Comparison of ENCODE assay signal across 28 cellular contexts in genomic region chr5:6584101-6584645, GRCh38. TPM values are rescaled to one million over a fixed set of nuclear protein-coding genes. Genes with fewer than 3 reads are reported as not detected.
DNase-seq lines count a peak whose midpoint lies in the region; ATAC-seq and TF ChIP-seq lines count a peak whose summit lies in the region.
"Had no signal": no experiment of that assay in that cellular context is flagged by ENCODE, and none has a peak within 500 bp of the region (broad histone marks: within the 10 kb centered on the region; RNA-seq: fewer than 3 reads in every experiment).

No MANE protein-coding gene starts in this region.

- peaks cover 40% of the 10 kb centered on the region for H3K27me3 Mint-ChIP-seq in activated naive CD4-positive, alpha-beta T cell treated with anti-CD3 and anti-CD28 coated beads, Interleukin-2, amount 50 U/mL, for 24 hours
- H3K27me3 Mint-ChIP-seq in activated B cell treated with CpG ODN at 0.5 μM for 24 hours = peaks cover 38% of the 10 kb centered on the region

- peaks cover 4% of the 10 kb centered on the region for H3K4me1 Mint-ChIP-seq in activated naive CD4-positive, alpha-beta T cell treated with anti-CD3 and anti-CD28 coated beads, Interleukin-2, amount 50 U/mL, for 24 hours
- H3K4me1 Mint-ChIP-seq in activated B cell treated with CpG ODN at 0.5 μM for 24 hours = peaks cover 2% of the 10 kb centered on the region

- ATAC-seq in activated B cell treated with CpG ODN at 0.5 μM for 24 hours (ENCODE audit: low read depth) = no peak
- peak; percentile 19 for ATAC-seq in left lobe of liver
- no peak for ATAC-seq in left colon

- POLR2A ChIA-PET in activated B cell treated with CpG ODN at 0.5 μM for 24 hours (lab: Charles Lee) = no interaction called here

- H3K79me2 ChIP-seq in parathyroid adenoma = no peaks in the 10 kb centered on the region
- H3K79me2 ChIP-seq: hepatocyte had no signal

- TF ChIP-seq CTCF in activated B cell treated with CpG ODN at 0.5 μM for 24 hours (IDR thresholded peaks at IDR 0.05) (no peak), parathyroid adenoma (IDR thresholded peaks at IDR 0.05) (no peak)

- peaks cover 2% of the 10 kb centered on the region for H3K4me1 ChIP-seq in parathyroid adenoma
- H3K4me1 ChIP-seq: BLaER1 had no signal

- peak overlapping the region; percentile 64 for H3K4me3 Mint-ChIP-seq in activated naive CD4-positive, alpha-beta T cell treated with anti-CD3 and anti-CD28 coated beads, Interleukin-2, amount 50 U/mL, for 24 hours
- peak overlapping the region; percentile 61 for H3K4me3 Mint-ChIP-seq in activated B cell treated with CpG ODN at 0.5 μM for 24 hours
- H3K4me3 Mint-ChIP-seq: activated naive CD8-positive, alpha-beta T cell had no signal

- no peaks in the 10 kb centered on the region for H3K27me3 ChIP-seq in parathyroid adenoma (ENCODE audit: control insufficient read depth, insufficient read depth, low read length)

- no peak overlapping the region for H3K4me3 ChIP-seq in parathyroid adenoma (ENCODE audit: low read depth, low read length)
- H3K4me3 ChIP-seq: BLaER1, hepatocyte, K562, mucosa of descending colon had no signal

- no peaks in the 10 kb centered on the region for H3K9me3 Mint-ChIP-seq in activated naive CD4-positive, alpha-beta T cell treated with anti-CD3 and anti-CD28 coated beads, Interleukin-2, amount 50 U/mL, for 24 hours
- peaks cover under 1% of the 10 kb centered on the region for H3K9me3 Mint-ChIP-seq in activated B cell treated with CpG ODN at 0.5 μM for 24 hours

- CTCF ChIA-PET in activated B cell treated with CpG ODN at 0.5 μM for 24 hours (lab: Charles Lee) = no interaction called here

- intact Hi-C loops in activated B cell treated with CpG ODN at 0.5 μM for 24 hours (cut with micrococcal nuclease) = loop anchor here (5.0 kb wide), 1 partner anchor 97 kb away; no protein-coding TSS in a partner anchor
- intact Hi-C loops in left colon (cut with DNase I, micrococcal nuclease) = no loop called here

- peak overlapping the region; percentile 73 for H3K27ac Mint-ChIP-seq in activated naive CD4-positive, alpha-beta T cell treated with anti-CD3 and anti-CD28 coated beads, Interleukin-2, amount 50 U/mL, for 24 hours
- H3K27ac Mint-ChIP-seq in activated B cell treated with CpG ODN at 0.5 μM for 24 hours = no peak overlapping the region
- H3K27ac Mint-ChIP-seq: activated naive CD8-positive, alpha-beta T cell had no signal

- no peaks in the 10 kb centered on the region for H3K9me3 ChIP-seq in parathyroid adenoma (ENCODE audit: control insufficient read depth, low read length)
- H3K9me3 ChIP-seq: mucosa of descending colon, thoracic aorta had no signal

- no peak overlapping the region for H3K27ac ChIP-seq in parathyroid adenoma
- H3K27ac ChIP-seq: BLaER1, hepatocyte, left ventricle myocardium inferior, thoracic aorta had no signal

- H2AFZ ChIP-seq in parathyroid adenoma = no peak overlapping the region

- DNase-seq in activated naive CD4-positive, alpha-beta T cell (lab: John Stamatoyannopoulos, UW) = no peak
- DNase-seq in activated B cell treated with CpG ODN at 0.5 μM for 24 hours = no peak
- no peak for DNase-seq in left lobe of liver (ENCODE audit: low spot score)
- no peak for DNase-seq in left colon
- DNase-seq in ecto neural progenitor cell (ENCODE audit: low spot score) = no peak
- no peak for DNase-seq in NOMO-1 (lab: John Stamatoyannopoulos, UW; ENCODE audit: unreplicated experiment in 2 of 2)
- DNase-seq: cerebellar nuclear complex; COR-L47; DMS79 treated with DMSO at 0.1 percent for 48 hours; effector CD8-positive, alpha-beta T cell; foreskin melanocyte; left ventricle myocardium inferior; mucosa of descending colon; NCI-H1105 treated with DMSO at 0.1 percent for 48 hours; NCI-H2029 treated with DMSO at 0.1 percent for 48 hours; NCI-H2227 treated with DMSO at 0.1 percent for 48 hours; NCI-H748 treated with DMSO at 0.1 percent for 48 hours; nucleus accumbens; OCI-M1; stimulated activated CD4-positive, alpha-beta T cell treated with anti-CD3 and anti-CD28 coated beads, Interleukin-2, amount 100 ng/mL, for 48 hours; stimulated activated naive CD4-positive, alpha-beta T cell had no signal

- H3K36me3 Mint-ChIP-seq in activated naive CD4-positive, alpha-beta T cell treated with anti-CD3 and anti-CD28 coated beads, Interleukin-2, amount 50 U/mL, for 24 hours = no peaks in the 10 kb centered on the region
- no peaks in the 10 kb centered on the region for H3K36me3 Mint-ChIP-seq in activated B cell treated with CpG ODN at 0.5 μM for 24 hours (ENCODE audit: low read depth)
- H3K36me3 Mint-ChIP-seq: activated naive CD8-positive, alpha-beta T cell had no signal

- no peak overlapping the region for H3K9ac ChIP-seq in parathyroid adenoma
- H3K9ac ChIP-seq: BLaER1 had no signal

- H3K36me3 ChIP-seq in parathyroid adenoma (ENCODE audit: control insufficient read depth, insufficient read depth, low read length) = no peaks in the 10 kb centered on the region
- H3K36me3 ChIP-seq: BLaER1, left ventricle myocardium inferior, thoracic aorta had no signal

- H3K4me2 ChIP-seq in parathyroid adenoma (ENCODE audit: low read length) = peak overlapping the region; percentile 54
- H3K4me2 ChIP-seq: BLaER1 had no signal

RNA-seq across cellular contexts. Expression of gene NSUN2, which starts 48.7 kb away (rescaled TPM):
- total RNA-seq in activated B cell treated with CpG ODN at 0.5 μM for 24 hours = 86.4 and 93.3 TPM in 2 replicates
- total RNA-seq in left lobe of liver = 26.4 TPM
- 10 to 100 TPM; 49.2 to 56.7 TPM for total RNA-seq in left colon

RNA-seq across cellular contexts. Expression of gene SRD5A1, which starts 49.1 kb away (rescaled TPM):
- total RNA-seq in activated B cell treated with CpG ODN at 0.5 μM for 24 hours (11.5 and 14.8 TPM in 2 replicates), left lobe of liver (35.1 TPM), left colon (10 to 100 TPM; 16.3 to 18.9 TPM)
